ENCODE assay signal across 17 cellular contexts in genomic region chr5:115429345-115429940, GRCh38.
DNase-seq lines count a peak whose midpoint lies in the region; ATAC-seq and TF ChIP-seq lines count a peak whose summit lies in the region.
"Had no signal": no experiment of that assay in that cellular context is flagged by ENCODE, and none has a peak within 500 bp of the region (broad histone marks: within the 10 kb centered on the region; RNA-seq: fewer than 3 reads in every experiment).

No MANE protein-coding gene starts in this region.

- peaks cover 43% of the 10 kb centered on the region for H3F3A ChIP-seq in PC-9 (ENCODE audit: insufficient read depth, low read depth)

- H2AFZ ChIP-seq in PC-9, result no peak overlapping the region
- no peak overlapping the region for H2AFZ ChIP-seq in hepatocyte
- H2AFZ ChIP-seq: GM23248 had no signal

- ATAC-seq in mucosa of descending colon (peak; percentile 25), HG03280 (IDR thresholded peaks at IDR 0.05; ENCODE audit: unreplicated experiment) (no peak), GM19023 (IDR thresholded peaks at IDR 0.05; ENCODE audit: unreplicated experiment) (no peak)
- ATAC-seq: HepG2, Right ventricle myocardium inferior had no signal

- H3K9me2 ChIP-seq in PC-9 (ENCODE audit: insufficient read depth), result no peaks in the 10 kb centered on the region
- H3K9me2 ChIP-seq in hepatocyte (replicated peaks; ENCODE audit: insufficient read depth), result no peaks in the 10 kb centered on the region

- H3K9ac ChIP-seq in BLaER1, result no peak overlapping the region
- H3K9ac ChIP-seq: GM23248 had no signal

- CTCF ChIA-PET in PC-9 (lab: Charles Lee), result interaction anchor here (0.5 kb wide), 1 partner anchor 15 kb away, joined by 6 read pairs; no protein-coding TSS in a partner anchor

- H3K4me1 ChIP-seq in BLaER1, result peaks cover 15% of the 10 kb centered on the region
- H3K4me1 ChIP-seq in PC-9 (replicated peaks; ENCODE audit: insufficient read depth), result peaks cover 69% of the 10 kb centered on the region
- peaks cover 4% of the 10 kb centered on the region for H3K4me1 ChIP-seq in mucosa of descending colon (ENCODE audit: low read depth)
- H3K4me1 ChIP-seq in hepatocyte (ENCODE audit: insufficient read depth), result no peaks in the 10 kb centered on the region

- no peak for TF ChIP-seq CTCF in PC-9 (conservative IDR thresholded peaks at IDR 0.05)
- no peak for TF ChIP-seq CTCF in mucosa of descending colon (IDR thresholded peaks at IDR 0.05)
- TF ChIP-seq CTCF in hepatocyte (IDR thresholded peaks at IDR 0.05; ENCODE audit: poor library complexity), result no peak

- intact Hi-C loops in PC-9 (cut with micrococcal nuclease; ENCODE audit: unreplicated experiment) (no loop called here), mucosa of descending colon (cut with DNase I, micrococcal nuclease) (loop anchor here in 1 of 2 donors (10.0 kb wide), 1 partner anchor 105 kb away; no protein-coding TSS in a partner anchor)

- DNase-seq in DMS53 treated with DMSO at 0.1 percent for 48 hours (lab: John Stamatoyannopoulos, UW; ENCODE audit: unreplicated experiment), result peak; percentile 37
- DNase-seq in PC-9, result peak in 1 of 2 experiments; percentile 54
- no peak for DNase-seq in mucosa of descending colon
- DNase-seq in amniotic stem cell (lab: John Stamatoyannopoulos, UW), result no peak
- no peak for DNase-seq in hepatocyte (ENCODE audit: low spot score)
- DNase-seq: CD4-positive, CD25-positive, alpha-beta regulatory T cell; GM23248; HFFc6; KG1; NCI-H1092 treated with DMSO at 0.1 percent for 48 hours; NCI-H1694 treated with DMSO at 0.1 percent for 48 hours; NCI-H82 had no signal

- no peaks in the 10 kb centered on the region for H3K36me3 ChIP-seq in BLaER1
- H3K36me3 ChIP-seq in PC-9 (ENCODE audit: low read depth), result no peaks in the 10 kb centered on the region
- no peaks in the 10 kb centered on the region for H3K36me3 ChIP-seq in mucosa of descending colon (ENCODE audit: low read depth)
- H3K36me3 ChIP-seq in hepatocyte (replicated peaks; ENCODE audit: insufficient read depth, low read depth), result no peaks in the 10 kb centered on the region

- no peak overlapping the region for H3K27ac ChIP-seq in BLaER1
- H3K27ac ChIP-seq in PC-9, result peak overlapping the region; percentile 86
- H3K27ac ChIP-seq in hepatocyte, result no peak overlapping the region
- H3K27ac ChIP-seq: GM23248 had no signal

- POLR2A ChIA-PET in PC-9 (lab: Charles Lee; ENCODE audit: unreplicated experiment), result no interaction called here

- H3K9me3 ChIP-seq in BLaER1 (no peaks in the 10 kb centered on the region), PC-9 (ENCODE audit: insufficient read depth, low read depth) (peaks cover 4% of the 10 kb centered on the region; the same call in 1 of the 2 replicates), mucosa of descending colon (no peaks in the 10 kb centered on the region), hepatocyte (ENCODE audit: low read depth) (no peaks in the 10 kb centered on the region)

- H3K4me3 ChIP-seq in BLaER1 (no peak overlapping the region), PC-9 (no peak overlapping the region), mucosa of descending colon (no peak overlapping the region), hepatocyte (no peak overlapping the region)
- H3K4me3 ChIP-seq: GM23248 had no signal

- H3K27me3 ChIP-seq in BLaER1, result no peaks in the 10 kb centered on the region
- no peaks in the 10 kb centered on the region for H3K27me3 ChIP-seq in PC-9 (ENCODE audit: insufficient read depth, low read depth)
- no peaks in the 10 kb centered on the region for H3K27me3 ChIP-seq in hepatocyte

- no peaks in the 10 kb centered on the region for H4K20me1 ChIP-seq in BLaER1
- H4K20me1 ChIP-seq in PC-9 (ENCODE audit: insufficient read depth), result no peaks in the 10 kb centered on the region
- no peaks in the 10 kb centered on the region for H4K20me1 ChIP-seq in hepatocyte (ENCODE audit: insufficient read depth, poor library complexity, severe bottlenecking)

- BruUV-seq in PC-9 (replicated peaks; lab: Mats Ljungman, UMichigan), result no TSS peak

- no peaks in the 10 kb centered on the region for H3K79me2 ChIP-seq in PC-9 (ENCODE audit: low read depth)
- no peaks in the 10 kb centered on the region for H3K79me2 ChIP-seq in hepatocyte

- H3K4me2 ChIP-seq in BLaER1, result peak overlapping the region; percentile 52
- H3K4me2 ChIP-seq in PC-9, result peak overlapping the region; percentile 63
- no peak overlapping the region for H3K4me2 ChIP-seq in hepatocyte
